Comparison of ENCODE assay signal across 1 cellular context in the genomic region with DNA sequence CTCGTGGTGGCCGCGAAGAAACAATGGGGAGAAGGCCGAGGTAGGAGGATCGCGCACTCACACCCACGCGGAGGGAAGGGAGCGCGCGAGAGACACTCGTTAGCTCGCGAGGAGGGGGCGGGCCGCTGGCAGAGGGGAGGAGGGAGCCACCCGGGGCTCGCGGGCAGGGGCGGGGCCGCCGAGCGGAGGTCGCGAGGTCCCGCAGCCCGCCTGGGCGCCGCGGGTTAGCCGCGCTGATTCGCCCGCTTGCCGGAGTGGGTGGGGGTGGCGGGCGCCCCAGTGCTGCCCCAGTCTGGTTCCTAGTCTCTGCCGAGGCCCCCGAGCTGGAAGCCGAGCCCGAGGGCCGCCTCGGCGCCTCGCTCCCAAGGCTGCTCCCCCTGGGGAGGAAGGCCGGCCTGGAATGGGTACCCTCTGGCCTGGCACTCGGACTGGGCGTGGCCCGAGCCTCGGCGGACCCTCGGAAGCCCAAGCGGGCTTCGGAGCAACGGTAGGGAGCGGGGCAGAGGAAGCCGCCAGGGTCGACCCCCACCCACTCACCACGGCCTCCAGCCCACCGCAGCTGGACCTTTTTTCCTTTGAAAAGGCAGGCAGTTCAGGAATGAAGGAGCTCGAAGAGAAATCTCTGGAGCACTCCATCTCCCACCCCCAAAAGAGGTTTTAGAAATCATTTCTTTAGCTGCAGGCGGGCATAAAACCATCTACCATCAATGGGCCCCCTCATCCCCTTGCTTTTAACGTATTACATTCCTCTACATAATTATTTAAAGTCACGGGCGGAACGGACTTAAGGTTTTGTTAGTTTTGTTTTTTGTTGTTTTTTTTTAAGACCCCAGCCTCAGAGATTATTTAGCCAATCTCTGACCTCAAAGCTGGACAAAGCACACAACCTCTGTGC.
TF ChIP-seq lines count a peak whose summit lies in the region.

No MANE protein-coding gene starts in this region.

TF ChIP-seq in HEK293, 187 proteins besides CTCF, POLR2A, EP300 and RAD21 (continued from another document):
- TF ChIP-seq, protein P1, sequence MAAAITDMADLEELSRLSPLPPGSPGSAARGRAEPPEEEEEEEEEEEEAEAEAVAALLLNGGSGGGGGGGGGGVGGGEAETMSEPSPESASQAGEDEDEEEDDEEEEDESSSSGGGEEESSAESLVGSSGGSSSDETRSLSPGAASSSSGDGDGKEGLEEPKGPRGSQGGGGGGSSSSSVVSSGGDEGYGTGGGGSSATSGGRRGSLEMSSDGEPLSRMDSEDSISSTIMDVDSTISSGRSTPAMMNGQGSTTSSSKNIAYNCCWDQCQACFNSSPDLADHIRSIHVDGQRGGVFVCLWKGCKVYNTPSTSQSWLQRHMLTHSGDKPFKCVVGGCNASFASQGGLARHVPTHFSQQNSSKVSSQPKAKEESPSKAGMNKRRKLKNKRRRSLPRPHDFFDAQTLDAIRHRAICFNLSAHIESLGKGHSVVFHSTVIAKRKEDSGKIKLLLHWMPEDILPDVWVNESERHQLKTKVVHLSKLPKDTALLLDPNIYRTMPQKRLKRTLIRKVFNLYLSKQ (tag by site-specific recombination; IDR thresholded peaks at IDR 0.05; ENCODE audit: borderline replicate concordance), result no peak
- TF ChIP-seq OVOL3 (tag by site-specific recombination; IDR thresholded peaks at IDR 0.05), result no peak
- peak; percentile 36; the same call in 1 of the 2 replicates for TF ChIP-seq KLF7 (tag by site-specific recombination; IDR thresholded peaks at IDR 0.05; ENCODE audit: borderline replicate concordance)
- no peak for TF ChIP-seq ZNF416 (tag by site-specific recombination; IDR thresholded peaks at IDR 0.05)
- TF ChIP-seq ZXDB (tag by site-specific recombination; IDR thresholded peaks at IDR 0.05), result no peak; the same call in 1 of the 2 replicates
- TF ChIP-seq ZFP69B (tag by site-specific recombination; IDR thresholded peaks at IDR 0.05), result no peak
- peak; percentile 56 for TF ChIP-seq GLIS2 (tag by site-specific recombination; IDR thresholded peaks at IDR 0.05)
- TF ChIP-seq ZNF112 (tag by site-specific recombination; IDR thresholded peaks at IDR 0.05), result no peak
